In genomic region chr1:171858701-171859100, GRCh38 we compare ENCODE assay signal across 29 cellular contexts.
"Had no signal": no experiment of that assay in that cellular context is flagged by ENCODE, and none has a peak within 500 bp of the region (broad histone marks: within the 10 kb centered on the region; RNA-seq: fewer than 3 reads in every experiment).

No MANE protein-coding gene starts in this region.

- H3K4me2 ChIP-seq: neural progenitor cell, smooth muscle cell had no signal

- H3K4me1 ChIP-seq: neural progenitor cell, parathyroid adenoma, psoas muscle, right lobe of liver, sigmoid colon, spleen, suprapubic skin, testis, tibial artery, transverse colon, upper lobe of right lung, vagina had no signal

- DNase-seq: natural killer cell; occipital lobe; ovary; posterior cingulate gyrus; psoas muscle; right cardiac atrium; right lobe of liver; sigmoid colon; spleen; stimulated activated CD4-positive, alpha-beta T cell treated with anti-CD3 and anti-CD28 coated beads, Interleukin-12 subunit alpha, Interleukin-12 subunit beta, amount 100 ng/mL, for 4 hours; stimulated activated CD4-positive, alpha-beta T cell treated with anti-CD3 and anti-CD28 coated beads, Interleukin-1b, Interleukin-23, amount 100 ng/mL, for 48 hours; stimulated activated CD4-positive, alpha-beta T cell treated with anti-CD3 and anti-CD28 coated beads, Interleukin-4, amount 100 ng/mL, for 1 hour; stimulated activated CD4-positive, alpha-beta T cell treated with anti-CD3 and anti-CD28 coated beads, Interleukin-4, amount 100 ng/mL, for 4 hours; stimulated activated CD8-positive, alpha-beta memory T cell treated with anti-CD3 and anti-CD28 coated beads, Interleukin-4, amount 100 ng/mL, for 48 hours; stimulated activated naive CD4-positive, alpha-beta T cell; stimulated activated naive CD8-positive, alpha-beta T cell treated with anti-CD3 and anti-CD28 coated beads, Interleukin-15, amount 100 ng/mL, for 72 hours; stimulated activated naive CD8-positive, alpha-beta T cell treated with anti-CD3 and anti-CD28 coated beads, Interleukin-15, Interleukin-2, amounts not matched to agents 100 U/mL and 50 U/mL, for 24 hours; substantia nigra; testis; tibial artery; transverse colon; upper lobe of right lung had no signal

- H2AFZ ChIP-seq: neural progenitor cell, parathyroid adenoma had no signal

- H3K9me3 ChIP-seq: ovary, psoas muscle, right lobe of liver, suprapubic skin, testis, transverse colon, upper lobe of right lung, vagina had no signal

- ATAC-seq: natural killer cell; psoas muscle; right cardiac atrium; right lobe of liver; stimulated activated memory B cell treated with anti-CD40 and anti-IgM and Interleukin-4, amounts not matched to agents 10 μg/mL and 1 μg/mL and 100 μg/mL, for 72 hours; stimulated activated naive CD8-positive, alpha-beta T cell treated with anti-CD3 and anti-CD28 coated beads, Interleukin-15, amount 100 ng/mL, for 72 hours; stimulated activated naive CD8-positive, alpha-beta T cell treated with anti-CD3 and anti-CD28 coated beads, Interleukin-15, Interleukin-2, amounts not matched to agents 100 U/mL and 50 U/mL, for 24 hours; upper lobe of right lung had no signal

- H3K9ac ChIP-seq: neural progenitor cell, parathyroid adenoma had no signal

- H3K79me2 ChIP-seq: parathyroid adenoma had no signal

- H3K4me3 ChIP-seq: neural progenitor cell, ovary, psoas muscle, right lobe of liver, sigmoid colon, skin epidermis, smooth muscle cell, spleen, suprapubic skin, testis, tibial artery, transverse colon, upper lobe of right lung, vagina had no signal

- H3K27ac ChIP-seq: neural progenitor cell, ovary, parathyroid adenoma, psoas muscle, right lobe of liver, sigmoid colon, skin epidermis, spleen, suprapubic skin, testis, tibial artery, transverse colon, upper lobe of right lung, vagina had no signal

- H3K36me3 ChIP-seq: neural progenitor cell, ovary, right lobe of liver, sigmoid colon, spleen, suprapubic skin, tibial artery, transverse colon, upper lobe of right lung, vagina had no signal

- H3K27me3 ChIP-seq: neural progenitor cell, ovary, right lobe of liver, sigmoid colon, spleen, suprapubic skin, testis, tibial artery, transverse colon, upper lobe of right lung, vagina had no signal
